ENCODE assay signal across 8 cellular contexts in genomic region chr1:81414417-81415087, GRCh38.
DNase-seq lines count a peak whose midpoint lies in the region; TF ChIP-seq lines count a peak whose summit lies in the region.

No MANE protein-coding gene starts in this region.

- CTCF ChIA-PET in activated CD4-positive, alpha-beta memory T cell treated with anti-CD3 and anti-CD28 coated beads for 36 hours (lab: Charles Lee): no interaction called here
- CTCF ChIA-PET in activated CD4-positive, alpha-beta memory T cell treated with anti-CD3 and anti-CD28 coated beads, Interleukin-2, amount 10 ng/mL, durations not matched to agents 7 days and 5 days (lab: Charles Lee): no interaction called here

- peaks cover 0 to 9% (median 0%) of the 10 kb centered on the region in 4 donors for H3K4me1 ChIP-seq in tibial nerve

- H3K4me1 Mint-ChIP-seq in activated CD4-positive, alpha-beta memory T cell treated with anti-CD3 and anti-CD28 coated beads for 36 hours (ENCODE audit: low read depth): no peaks in the 10 kb centered on the region
- no peaks in the 10 kb centered on the region for H3K4me1 Mint-ChIP-seq in activated CD4-positive, alpha-beta memory T cell treated with anti-CD3 and anti-CD28 coated beads, Interleukin-2, amount 10 ng/mL, durations not matched to agents 7 days and 5 days

- H3K4me3 ChIP-seq in H7 (ENCODE audit: insufficient read depth, low read depth, low read length) (no peak overlapping the region), kidney epithelial cell (ENCODE audit: low read depth, low read length) (no peak overlapping the region), tibial nerve (no peak overlapping the region)

- intact Hi-C loops in activated CD4-positive, alpha-beta memory T cell treated with anti-CD3 and anti-CD28 coated beads for 36 hours (cut with micrococcal nuclease): no loop called here

- TF ChIP-seq CTCF in LNCAP (IDR thresholded peaks at IDR 0.05): peak; percentile 80
- peak; percentile 80 for TF ChIP-seq CTCF in kidney epithelial cell (IDR thresholded peaks at IDR 0.05; ENCODE audit: insufficient read depth, low read length, poor library complexity, severe bottlenecking)
- TF ChIP-seq CTCF in tibial nerve (IDR thresholded peaks at IDR 0.05): peak; percentile 61 to 82 (median 68)

- H3K36me3 ChIP-seq in H7 (replicated peaks; ENCODE audit: control insufficient read depth, insufficient read depth, low read length) (no peaks in the 10 kb centered on the region), kidney epithelial cell (ENCODE audit: control insufficient read depth, insufficient read depth, low read length) (no peaks in the 10 kb centered on the region), tibial nerve (no peaks in the 10 kb centered on the region)

- WGBS in tibial nerve, 2 donors: 21 to 24% methylated on average over 13 of the region's 13 CpGs

- H3K9me3 Mint-ChIP-seq in activated CD4-positive, alpha-beta memory T cell treated with anti-CD3 and anti-CD28 coated beads for 36 hours: no peaks in the 10 kb centered on the region
- no peaks in the 10 kb centered on the region for H3K9me3 Mint-ChIP-seq in activated CD4-positive, alpha-beta memory T cell treated with anti-CD3 and anti-CD28 coated beads, Interleukin-2, amount 10 ng/mL, durations not matched to agents 7 days and 5 days

- H3K27me3 Mint-ChIP-seq in activated CD4-positive, alpha-beta memory T cell treated with anti-CD3 and anti-CD28 coated beads for 36 hours: no peaks in the 10 kb centered on the region
- H3K27me3 Mint-ChIP-seq in activated CD4-positive, alpha-beta memory T cell treated with anti-CD3 and anti-CD28 coated beads, Interleukin-2, amount 10 ng/mL, durations not matched to agents 7 days and 5 days: no peaks in the 10 kb centered on the region

- no peaks in the 10 kb centered on the region for H3K9me3 ChIP-seq in tibial nerve

- TF ChIP-seq POLR2A in tibial nerve (IDR thresholded peaks at IDR 0.05): no peak

- no peaks in the 10 kb centered on the region for H3K36me3 Mint-ChIP-seq in activated CD4-positive, alpha-beta memory T cell treated with anti-CD3 and anti-CD28 coated beads for 36 hours
- no peaks in the 10 kb centered on the region for H3K36me3 Mint-ChIP-seq in activated CD4-positive, alpha-beta memory T cell treated with anti-CD3 and anti-CD28 coated beads, Interleukin-2, amount 10 ng/mL, durations not matched to agents 7 days and 5 days (ENCODE audit: low read depth)

- H3K27me3 ChIP-seq in H7 (ENCODE audit: control insufficient read depth, insufficient read depth, low read length) (no peaks in the 10 kb centered on the region), kidney epithelial cell (ENCODE audit: control insufficient read depth, insufficient read depth, low read length) (no peaks in the 10 kb centered on the region), tibial nerve (no peaks in the 10 kb centered on the region)

- POLR2A ChIA-PET in activated CD4-positive, alpha-beta memory T cell treated with anti-CD3 and anti-CD28 coated beads for 36 hours (lab: Charles Lee): no interaction called here
- POLR2A ChIA-PET in activated CD4-positive, alpha-beta memory T cell treated with anti-CD3 and anti-CD28 coated beads, Interleukin-2, amount 10 ng/mL, durations not matched to agents 7 days and 5 days (lab: Charles Lee): no interaction called here

- H3K4me3 Mint-ChIP-seq in activated CD4-positive, alpha-beta memory T cell treated with anti-CD3 and anti-CD28 coated beads for 36 hours: no peak overlapping the region
- H3K4me3 Mint-ChIP-seq in activated CD4-positive, alpha-beta memory T cell treated with anti-CD3 and anti-CD28 coated beads, Interleukin-2, amount 10 ng/mL, durations not matched to agents 7 days and 5 days: no peak overlapping the region

- DNase-seq in activated CD4-positive, alpha-beta memory T cell treated with anti-CD3 and anti-CD28 coated beads for 36 hours: peak; percentile 33
- no peak for DNase-seq in activated CD4-positive, alpha-beta memory T cell treated with anti-CD3 and anti-CD28 coated beads, Interleukin-2, amount 10 ng/mL, durations not matched to agents 7 days and 5 days
- DNase-seq in H7 (peak; percentile 81), brain pericyte (ENCODE audit: low read depth, low spot score) (peak; percentile 17), kidney epithelial cell (ENCODE audit: low read depth) (no peak), tibial nerve (ENCODE audit: low spot score in 2 of 2) (peak; percentile 52 to 78), SKM-1 (lab: John Stamatoyannopoulos, UW; ENCODE audit: unreplicated experiment) (no peak)

- H3K27ac ChIP-seq in tibial nerve: no peak overlapping the region

- no peak overlapping the region for H3K27ac Mint-ChIP-seq in activated CD4-positive, alpha-beta memory T cell treated with anti-CD3 and anti-CD28 coated beads for 36 hours
- no peak overlapping the region for H3K27ac Mint-ChIP-seq in activated CD4-positive, alpha-beta memory T cell treated with anti-CD3 and anti-CD28 coated beads, Interleukin-2, amount 10 ng/mL, durations not matched to agents 7 days and 5 days

- no peak for TF ChIP-seq EP300 in tibial nerve (IDR thresholded peaks at IDR 0.05)

Comparison
In these comparisons a context has a peak if more than half of its experiments do, and no peak if none do; other contexts are left out.
1. DNase-seq: peak in activated CD4-positive, alpha-beta memory T cell treated with anti-CD3 and anti-CD28 coated beads for 36 hours (single experiment), H7 (single experiment), brain pericyte (single experiment) and tibial nerve (2 of 2); none in activated CD4-positive, alpha-beta memory T cell treated with anti-CD3 and anti-CD28 coated beads, Interleukin-2, amount 10 ng/mL, durations not matched to agents 7 days and 5 days (single experiment), kidney epithelial cell (single experiment) and SKM-1 (single experiment).
2. Peak in every context shown above with its lines, with median percentiles within 50 percentile points of each other: CTCF ChIP-seq.